In genomic region chr9:137115394-137116026, GRCh38 we compare ENCODE assay signal across 11 cellular contexts. TPM values are rescaled to one million over a fixed set of nuclear protein-coding genes. Genes with fewer than 3 reads are reported as not detected.
DNase-seq lines count a peak whose midpoint lies in the region; ATAC-seq and TF ChIP-seq lines count a peak whose summit lies in the region.
"Had no signal": no experiment of that assay in that cellular context is flagged by ENCODE, and none has a peak within 500 bp of the region (broad histone marks: within the 10 kb centered on the region; RNA-seq: fewer than 3 reads in every experiment).

No MANE protein-coding gene starts in this region.

- H3K4me3 ChIP-seq in CD4-positive, CD25-positive, alpha-beta regulatory T cell (ENCODE audit: low read depth, low read length) = no peak overlapping the region
- H3K4me3 ChIP-seq in HEK293 (ENCODE audit: low read depth, low read length) (no peak overlapping the region), ascending aorta (peak overlapping the region; percentile 89 to 93), neural progenitor cell (no peak overlapping the region)

- CTCF ChIA-PET in HEK293 (lab: Yijun Ruan, JAX) = interaction anchor here (0.6 to 10.2 kb wide), 5 partner anchors 14 to 121 kb away, joined by 3 to 69 read pairs (median 3); partner anchors contain the start of genes CYSRT1 and RNF224

- peaks cover 0 to 15% (median 5%) of the 10 kb centered on the region in 4 donors for H3K4me1 Mint-ChIP-seq in CD4-positive, CD25-positive, alpha-beta regulatory T cell
- H3K4me1 Mint-ChIP-seq in neural progenitor cell = no peaks in the 10 kb centered on the region

- POLR2A ChIA-PET in HEK293 (lab: Yijun Ruan, JAX) = interaction anchor here (0.7 to 2.0 kb wide), 4 partner anchors 14 to 125 kb away, joined by 3 to 6 read pairs (median 4); partner anchors contain the start of genes MAN1B1 and TUBB4B

- no peaks in the 10 kb centered on the region for H3K27me3 Mint-ChIP-seq in CD4-positive, CD25-positive, alpha-beta regulatory T cell
- H3K27me3 Mint-ChIP-seq in neural progenitor cell (ENCODE audit: insufficient read depth, low read depth) = peaks cover 14% of the 10 kb centered on the region

- no peaks in the 10 kb centered on the region for H3K36me3 Mint-ChIP-seq in CD4-positive, CD25-positive, alpha-beta regulatory T cell
- no peaks in the 10 kb centered on the region for H3K36me3 Mint-ChIP-seq in neural progenitor cell

- H3K79me2 ChIP-seq in neural progenitor cell (ENCODE audit: low read depth) = no peaks in the 10 kb centered on the region

- peak overlapping the region in 3 of 4 donors; percentile 27 to 53 (median 38) for H3K4me3 Mint-ChIP-seq in CD4-positive, CD25-positive, alpha-beta regulatory T cell
- peak overlapping the region; percentile 43 for H3K4me3 Mint-ChIP-seq in neural progenitor cell
- H3K4me3 Mint-ChIP-seq: T-helper 1 cell treated with Interleukin-12 subunit alpha and Interleukin-12 subunit beta and Interleukin-4 antibody, amounts not matched to agents 30 μg/mL and 1 μg/mL, for 36 hours had no signal

- peaks cover 15% of the 10 kb centered on the region for H3K4me1 ChIP-seq in CD4-positive, CD25-positive, alpha-beta regulatory T cell (ENCODE audit: control insufficient read depth, insufficient read depth, low read length, poor library complexity, severe bottlenecking)
- no peaks in the 10 kb centered on the region for H3K4me1 ChIP-seq in HEK293 (ENCODE audit: control insufficient read depth, insufficient read depth, low read length)
- H3K4me1 ChIP-seq in ascending aorta = peaks cover 0 to 15% of the 10 kb centered on the region in 2 donors
- H3K4me1 ChIP-seq in neural progenitor cell = peaks cover 8% of the 10 kb centered on the region

- TF ChIP-seq CTCF in HEK293 (tag by site-specific recombination; IDR thresholded peaks at IDR 0.05) (no peak), ascending aorta (IDR thresholded peaks at IDR 0.05) (no peak), neural progenitor cell (IDR thresholded peaks at IDR 0.05) (no peak)

- intact Hi-C loops in ascending aorta (cut with DNase I) = no loop called here

- no peak overlapping the region for H3K27ac Mint-ChIP-seq in CD4-positive, CD25-positive, alpha-beta regulatory T cell
- no peak overlapping the region for H3K27ac Mint-ChIP-seq in neural progenitor cell
- H3K27ac Mint-ChIP-seq: T-helper 1 cell treated with Interleukin-12 subunit alpha and Interleukin-12 subunit beta and Interleukin-4 antibody, amounts not matched to agents 30 μg/mL and 1 μg/mL, for 36 hours had no signal

- H3K27me3 ChIP-seq in CD4-positive, CD25-positive, alpha-beta regulatory T cell (ENCODE audit: control insufficient read depth, insufficient read depth, low read length) = no peaks in the 10 kb centered on the region
- H3K27me3 ChIP-seq in ascending aorta = no peaks in the 10 kb centered on the region
- H3K27me3 ChIP-seq in neural progenitor cell = peaks cover 59% of the 10 kb centered on the region

- no peak overlapping the region for H2AFZ ChIP-seq in neural progenitor cell (replicated peaks)

- no peak overlapping the region for H3K4me2 ChIP-seq in neural progenitor cell

- no peak for DNase-seq in CD4-positive, CD25-positive, alpha-beta regulatory T cell
- DNase-seq in ascending aorta (ENCODE audit: low spot score in 2 of 2) (no peak), neural progenitor cell (ENCODE audit: low spot score) (no peak), NCI-H1048 (lab: John Stamatoyannopoulos, UW) (no peak), Ammon's horn (ENCODE audit: low spot score) (no peak), Kasumi-1 (lab: John Stamatoyannopoulos, UW) (no peak)
- DNase-seq: EL had no signal

- no peak overlapping the region for H3K9ac ChIP-seq in neural progenitor cell

- ATAC-seq in CD4-positive, CD25-positive, alpha-beta regulatory T cell (ENCODE audit: low read depth in 2 of 2) = no peak
- no peak for ATAC-seq in GM19397 (IDR thresholded peaks at IDR 0.05; ENCODE audit: unreplicated experiment)

- no peaks in the 10 kb centered on the region for H3F3A ChIP-seq in neural progenitor cell (ENCODE audit: low read depth)

- H3K27ac ChIP-seq in CD4-positive, CD25-positive, alpha-beta regulatory T cell (ENCODE audit: insufficient read depth, low read length, poor library complexity, severe bottlenecking) = no peak overlapping the region
- H3K27ac ChIP-seq in HEK293 (ENCODE audit: extremely low read depth, low read depth, low read length) = no peak overlapping the region
- no peak overlapping the region for H3K27ac ChIP-seq in ascending aorta
- H3K27ac ChIP-seq in neural progenitor cell = no peak overlapping the region

- no peaks in the 10 kb centered on the region for H3K9me3 ChIP-seq in CD4-positive, CD25-positive, alpha-beta regulatory T cell (ENCODE audit: control insufficient read depth in 2 of 2, low read length in 2 of 2)
- H3K9me3 ChIP-seq in HEK293 (ENCODE audit: control insufficient read depth, insufficient read depth, low read depth, low read length) = no peaks in the 10 kb centered on the region
- no peaks in the 10 kb centered on the region for H3K9me3 ChIP-seq in ascending aorta
- no peaks in the 10 kb centered on the region for H3K9me3 ChIP-seq in neural progenitor cell (ENCODE audit: low read depth)

- no peaks in the 10 kb centered on the region for H3K36me3 ChIP-seq in CD4-positive, CD25-positive, alpha-beta regulatory T cell (ENCODE audit: control insufficient read depth, insufficient read depth, low read length)
- H3K36me3 ChIP-seq in HEK293 (ENCODE audit: control insufficient read depth in 2 of 2, insufficient read depth in 1 of 2, low read length in 2 of 2) (no peaks in the 10 kb centered on the region; a peak in 1 of 3 replicates), ascending aorta (peaks cover 6 to 18% of the 10 kb centered on the region in 2 donors), neural progenitor cell (no peaks in the 10 kb centered on the region)

- no peaks in the 10 kb centered on the region for H3K9me3 Mint-ChIP-seq in CD4-positive, CD25-positive, alpha-beta regulatory T cell
- H3K9me3 Mint-ChIP-seq in neural progenitor cell = no peaks in the 10 kb centered on the region
- H3K9me3 Mint-ChIP-seq: T-helper 1 cell treated with Interleukin-12 subunit alpha and Interleukin-12 subunit beta and Interleukin-4 antibody, amounts not matched to agents 30 μg/mL and 1 μg/mL, for 36 hours had no signal

- no peaks in the 10 kb centered on the region for H4K20me1 ChIP-seq in neural progenitor cell (ENCODE audit: low read depth)

TF ChIP-seq in HEK293, 187 proteins besides CTCF, POLR2A, EP300 and RAD21:
- TF ChIP-seq GLIS2 (tag by site-specific recombination; IDR thresholded peaks at IDR 0.05) = peak; percentile 47; the same call in 1 of the 2 replicates
- no peak for TF ChIP-seq ZNF221 (tag by site-specific recombination; IDR thresholded peaks at IDR 0.05; ENCODE audit: borderline replicate concordance)
- TF ChIP-seq ZNF19 (tag by site-specific recombination; IDR thresholded peaks at IDR 0.05; ENCODE audit: low read depth) = no peak
- TF ChIP-seq ZNF394 (tag by site-specific recombination; IDR thresholded peaks at IDR 0.05; ENCODE audit: borderline replicate concordance) = no peak
- no peak for TF ChIP-seq MEIS1 (CRISPR knock-in tag; IDR thresholded peaks at IDR 0.05; ENCODE audit: borderline replicate concordance)
- no peak for TF ChIP-seq ZNF23 (tag by site-specific recombination; IDR thresholded peaks at IDR 0.05; ENCODE audit: borderline replicate concordance)

RNA-seq across cellular contexts. Expression of gene DPP7, which starts 1.0 kb away (rescaled TPM):
- 343 TPM for total RNA-seq in CD4-positive, CD25-positive, alpha-beta regulatory T cell
- polyA plus RNA-seq in CD4-positive, CD25-positive, alpha-beta regulatory T cell = 100 to 1,000 TPM; 119 to 164 (median 153) TPM
- total RNA-seq in ascending aorta = 176 TPM
- 2.6 and 24.3 TPM in 2 replicates for total RNA-seq in neural progenitor cell (ENCODE audit: low replicate concordance)

RNA-seq across cellular contexts. Expression of gene GRIN1, which starts 23.4 kb away (rescaled TPM):
- not detected for total RNA-seq in CD4-positive, CD25-positive, alpha-beta regulatory T cell
- not detected for polyA plus RNA-seq in CD4-positive, CD25-positive, alpha-beta regulatory T cell
- total RNA-seq in ascending aorta (not detected), neural progenitor cell (ENCODE audit: low replicate concordance) (0.03 TPM in 1 of 2 replicates, not detected in the other)
- total RNA-seq: HT1080 had no signal

RNA-seq across cellular contexts. Expression of gene MAN1B1, which starts 28.7 kb away (rescaled TPM):
- 71.3 TPM for total RNA-seq in CD4-positive, CD25-positive, alpha-beta regulatory T cell
- 10 to 100 TPM; 42.1 to 53.5 (median 45.7) TPM for polyA plus RNA-seq in CD4-positive, CD25-positive, alpha-beta regulatory T cell
- total RNA-seq in ascending aorta (85.3 TPM), neural progenitor cell (ENCODE audit: low replicate concordance) (24.6 and 43.5 TPM in 2 replicates)

RNA-seq across cellular contexts. Expression of gene UAP1L1, which starts 38.2 kb away (rescaled TPM):
- 14.8 TPM for total RNA-seq in CD4-positive, CD25-positive, alpha-beta regulatory T cell
- 1 to 10 TPM; 1.3 to 3.6 (median 1.7) TPM for polyA plus RNA-seq in CD4-positive, CD25-positive, alpha-beta regulatory T cell
- total RNA-seq in ascending aorta (17.1 TPM), neural progenitor cell (ENCODE audit: low replicate concordance) (0.12 and 0.51 TPM in 2 replicates)

RNA-seq across cellular contexts. Expression of gene SAPCD2, which starts 45.2 kb away (rescaled TPM):
- 1.2 TPM for total RNA-seq in CD4-positive, CD25-positive, alpha-beta regulatory T cell
- under 1 TPM; 0.09 to 0.62 (median 0.18) TPM for polyA plus RNA-seq in CD4-positive, CD25-positive, alpha-beta regulatory T cell
- total RNA-seq in ascending aorta = 8.7 TPM
- total RNA-seq in neural progenitor cell (ENCODE audit: low replicate concordance) = 5.7 and 27.7 TPM in 2 replicates

Comparison
In these comparisons a context has a peak if more than half of its experiments do, and no peak if none do; other contexts are left out.
1. H3K4me3 ChIP-seq: peak in ascending aorta (2 of 2); none in CD4-positive, CD25-positive, alpha-beta regulatory T cell (single experiment), HEK293 (single experiment) and neural progenitor cell (single experiment).